In genomic region chr7:148901178-148901577, GRCh38 we compare ENCODE assay signal across 20 cellular contexts. TPM values are rescaled to one million over a fixed set of nuclear protein-coding genes. Genes with fewer than 3 reads are reported as not detected.
A peak's percentile ranks its signal among the peaks of the same experiment; 100 is the strongest.
DNase-seq lines count a peak whose midpoint lies in the region; ATAC-seq, FAIRE-seq and TF ChIP-seq lines count a peak whose summit lies in the region.
"Had no signal": no experiment of that assay in that cellular context is flagged by ENCODE, and none has a peak within 500 bp of the region (broad histone marks: within the 10 kb centered on the region; RNA-seq: fewer than 3 reads in every experiment).

No MANE protein-coding gene starts in this region.

- H4K20me1 ChIP-seq in astrocyte (ENCODE audit: insufficient read depth, low read length): no peaks in the 10 kb centered on the region

- no peak overlapping the region for H3K4me3 Mint-ChIP-seq in stimulated activated naive CD8-positive, alpha-beta T cell treated with anti-CD3 and anti-CD28 coated beads, Interleukin-15, amount 100 ng/mL, for 72 hours
- H3K4me3 Mint-ChIP-seq in astrocyte (ENCODE audit: unreplicated experiment): no peak overlapping the region
- H3K4me3 Mint-ChIP-seq: CD14-positive monocyte had no signal

- no peaks in the 10 kb centered on the region for H3K79me2 ChIP-seq in astrocyte (ENCODE audit: insufficient read depth, low read length)

- H3K9me3 Mint-ChIP-seq in stimulated activated naive CD8-positive, alpha-beta T cell treated with anti-CD3 and anti-CD28 coated beads, Interleukin-15, amount 100 ng/mL, for 72 hours: no peaks in the 10 kb centered on the region
- H3K9me3 Mint-ChIP-seq in astrocyte (ENCODE audit: unreplicated experiment): no peaks in the 10 kb centered on the region

- no peak overlapping the region for H3K27ac Mint-ChIP-seq in stimulated activated naive CD8-positive, alpha-beta T cell treated with anti-CD3 and anti-CD28 coated beads, Interleukin-15, amount 100 ng/mL, for 72 hours
- H3K27ac Mint-ChIP-seq in astrocyte (ENCODE audit: unreplicated experiment): no peak overlapping the region
- H3K27ac Mint-ChIP-seq: CD14-positive monocyte had no signal

- H3K36me3 Mint-ChIP-seq in astrocyte (ENCODE audit: low read depth, unreplicated experiment): no peaks in the 10 kb centered on the region
- H3K36me3 Mint-ChIP-seq: CD14-positive monocyte had no signal

- no peak overlapping the region for H3K4me3 ChIP-seq in astrocyte (ENCODE audit: insufficient read depth, low read depth, low read length)
- no peak overlapping the region for H3K4me3 ChIP-seq in esophagus muscularis mucosa
- no peak overlapping the region for H3K4me3 ChIP-seq in transverse colon
- H3K4me3 ChIP-seq: Peyer's patch had no signal

- no peak for FAIRE-seq in astrocyte (lab: Jason Lieb, UNC)
- FAIRE-seq: G401.6 had no signal

- DNase-seq in stimulated activated naive CD8-positive, alpha-beta T cell treated with anti-CD3 and anti-CD28 coated beads, Interleukin-15, Interleukin-2, amounts not matched to agents 100 U/mL and 50 U/mL, for 24 hours: no peak
- no peak for DNase-seq in stimulated activated naive CD8-positive, alpha-beta T cell treated with anti-CD3 and anti-CD28 coated beads, Interleukin-15, amount 100 ng/mL, for 72 hours
- DNase-seq in astrocyte (ENCODE audit: low read depth): no peak
- peak; percentile 70 for DNase-seq in esophagus muscularis mucosa (ENCODE audit: extremely low spot score)
- DNase-seq in transverse colon: no peak
- DNase-seq: Caco-2; HCEC 1CT; KBM-7; MV-4-11; NCI-H1694 treated with DMSO at 0.1 percent for 48 hours; NCI-H2107; NCI-H510A; NCI-H748 treated with DMSO at 0.1 percent for 48 hours; NK-92 treated with Interleukin-12 subunit alpha and Interleukin-12 subunit beta, amount 100 ng/mL, for 24 hours; Peyer's patch; Right ventricle myocardium superior had no signal

- peaks cover 33% of the 10 kb centered on the region for H3K4me1 Mint-ChIP-seq in stimulated activated naive CD8-positive, alpha-beta T cell treated with anti-CD3 and anti-CD28 coated beads, Interleukin-15, amount 100 ng/mL, for 72 hours
- H3K4me1 Mint-ChIP-seq in astrocyte (ENCODE audit: low read depth, unreplicated experiment): peaks cover 5% of the 10 kb centered on the region
- H3K4me1 Mint-ChIP-seq: CD14-positive monocyte had no signal

- H3K36me3 ChIP-seq in astrocyte (ENCODE audit: insufficient read depth, low read length) (no peaks in the 10 kb centered on the region), esophagus muscularis mucosa (no peaks in the 10 kb centered on the region), transverse colon (no peaks in the 10 kb centered on the region)
- H3K36me3 ChIP-seq: Peyer's patch had no signal

- H3K27ac ChIP-seq in astrocyte (ENCODE audit: low read depth, low read length): no peak overlapping the region
- H3K27ac ChIP-seq in esophagus muscularis mucosa (replicated peaks in 1 of 4): no peak overlapping the region
- H3K27ac ChIP-seq in transverse colon: no peak overlapping the region
- H3K27ac ChIP-seq: Peyer's patch had no signal

- no peak for TF ChIP-seq CTCF in astrocyte (IDR thresholded peaks at IDR 0.05; ENCODE audit: insufficient read depth, low read depth, low read length)
- no peak for TF ChIP-seq CTCF in esophagus muscularis mucosa (IDR thresholded peaks at IDR 0.05)
- TF ChIP-seq CTCF in transverse colon (IDR thresholded peaks at IDR 0.05): no peak

- no peaks in the 10 kb centered on the region for H3K4me1 ChIP-seq in astrocyte (ENCODE audit: insufficient read depth, low read length)
- H3K4me1 ChIP-seq in esophagus muscularis mucosa: no peaks in the 10 kb centered on the region
- no peaks in the 10 kb centered on the region for H3K4me1 ChIP-seq in transverse colon
- H3K4me1 ChIP-seq: Peyer's patch had no signal

- H2AFZ ChIP-seq in astrocyte (ENCODE audit: low read depth, low read length): peak overlapping the region; percentile 10

- TF ChIP-seq EP300 in esophagus muscularis mucosa (IDR thresholded peaks at IDR 0.05): no peak
- no peak for TF ChIP-seq EP300 in transverse colon (IDR thresholded peaks at IDR 0.05; ENCODE audit: low read depth)

- no peaks in the 10 kb centered on the region for H3K27me3 Mint-ChIP-seq in stimulated activated naive CD8-positive, alpha-beta T cell treated with anti-CD3 and anti-CD28 coated beads, Interleukin-15, amount 100 ng/mL, for 72 hours
- peaks cover 8% of the 10 kb centered on the region for H3K27me3 Mint-ChIP-seq in astrocyte (ENCODE audit: low read depth, unreplicated experiment)

- TF ChIP-seq POLR2A in esophagus muscularis mucosa (IDR thresholded peaks at IDR 0.05; ENCODE audit: low read depth) (no peak), transverse colon (IDR thresholded peaks at IDR 0.05) (no peak)

- WGBS in esophagus muscularis mucosa: 89% methylated on average over 3 of the region's 3 CpGs
- WGBS in transverse colon (ENCODE audit: low coverage in 1 of 2), 2 donors: 84% methylated on average over 3 of the region's 3 CpGs; no CpG with 5 or more reads in 1 of the 2 donors

- H3K9me3 ChIP-seq in astrocyte (ENCODE audit: insufficient read depth, low read depth, low read length) (no peaks in the 10 kb centered on the region), esophagus muscularis mucosa (no peaks in the 10 kb centered on the region), transverse colon (no peaks in the 10 kb centered on the region)
- H3K9me3 ChIP-seq: Caco-2, Peyer's patch had no signal

- ATAC-seq in stimulated activated naive CD8-positive, alpha-beta T cell treated with anti-CD3 and anti-CD28 coated beads, Interleukin-15, Interleukin-2, amounts not matched to agents 100 U/mL and 50 U/mL, for 24 hours: peak; percentile 75
- no peak for ATAC-seq in stimulated activated naive CD8-positive, alpha-beta T cell treated with anti-CD3 and anti-CD28 coated beads, Interleukin-15, amount 100 ng/mL, for 72 hours
- ATAC-seq in HG03135 (IDR thresholded peaks at IDR 0.05; ENCODE audit: unreplicated experiment): no peak
- no peak for ATAC-seq in HG03280 (IDR thresholded peaks at IDR 0.05; ENCODE audit: unreplicated experiment)

- no peak overlapping the region for H3K4me2 ChIP-seq in astrocyte (ENCODE audit: low read length)

- intact Hi-C loops in esophagus muscularis mucosa (cut with DNase I): no loop called here
- intact Hi-C loops in transverse colon (cut with DNase I; ENCODE audit: low total_unique reads): no loop called here

- in situ Hi-C loops in transverse colon (cut with MboI; ENCODE audit: low pct_ligation_motif_present in 1 of 4, low pct_unique_long_range_greater_than_20kb in 1 of 4, low sequenced_read_pairs in 3 of 4): no loop called here

- H3K9ac ChIP-seq in astrocyte (ENCODE audit: low read length): no peak overlapping the region

- H3K27me3 ChIP-seq in astrocyte (ENCODE audit: insufficient read depth, low read length): peaks cover 7% of the 10 kb centered on the region
- H3K27me3 ChIP-seq in esophagus muscularis mucosa: peaks cover 0 to 23% (median 0%) of the 10 kb centered on the region in 4 donors
- H3K27me3 ChIP-seq in transverse colon: no peaks in the 10 kb centered on the region
- H3K27me3 ChIP-seq: Peyer's patch had no signal

RNA-seq across cellular contexts. Expression of gene EZH2, which starts 17.1 kb away (rescaled TPM):
- total RNA-seq in astrocyte (10.9 and 13.8 TPM in 2 replicates), esophagus muscularis mucosa (under 1 TPM in 3 of 4 donors, not detected in 1; 0.33 to 0.52 (median 0.45) TPM), transverse colon (10 to 100 TPM in 1 of 4 donors, 1 to 10 TPM in 3; 6.0 to 17.3 (median 7.2) TPM)
